8 cellular contexts compared by ENCODE assay signal in genomic region chr6:170552765-170553685, GRCh38. TPM values are rescaled to one million over a fixed set of nuclear protein-coding genes. Genes with fewer than 3 reads are reported as not detected.
DNase-seq lines count a peak whose midpoint lies in the region; ATAC-seq and TF ChIP-seq lines count a peak whose summit lies in the region.

Gene PSMB1, minus strand, starts transcription at chr6:170553307. Its CDS starts 65 bp downstream, at chr6:170553242.

- peak within 1 kb of the TSS; percentile 86 for H3K9ac ChIP-seq in mucosa of stomach (ENCODE audit: low read length)

- no peaks in the 10 kb centered on the region for H3K27me3 Mint-ChIP-seq in activated T-cell treated with anti-CD3 and anti-CD28 coated beads, Interleukin-2, amount 50 U/mL, for 24 hours

- peaks cover 52% of the 10 kb centered on the region for H3K4me1 Mint-ChIP-seq in activated T-cell treated with anti-CD3 and anti-CD28 coated beads, Interleukin-2, amount 50 U/mL, for 24 hours (ENCODE audit: low read depth)

- H3K4me1 ChIP-seq in mucosa of stomach (ENCODE audit: control insufficient read depth, insufficient read depth, low read length), result peaks cover 10% of the 10 kb centered on the region

- no peaks in the 10 kb centered on the region for H3K9me3 ChIP-seq in mucosa of stomach (ENCODE audit: control insufficient read depth, low read length)

- DNase-seq in DMS153 treated with DMSO at 0.1 percent for 48 hours (lab: John Stamatoyannopoulos, UW; ENCODE audit: unreplicated experiment), result peak; percentile 73
- peak; percentile 83 for DNase-seq in Jurkat, Clone E6-1 (ENCODE audit: low read depth, low spot score)
- DNase-seq in activated T-cell treated with anti-CD3 and anti-CD28 coated beads, Interleukin-2, amount 50 U/mL, for 24 hours, result peak; percentile 87
- peak; percentile 68 to 69 for DNase-seq in stimulated activated CD8-positive, alpha-beta memory T cell treated with anti-CD3 and anti-CD28 coated beads, Interleukin-7, amount 100 ng/mL, for 1 hour (ENCODE audit: low read depth in 2 of 2)

- H3K4me3 ChIP-seq in Jurkat, Clone E6-1 (ENCODE audit: low read length), result peak within 1 kb of the TSS; percentile 96
- H3K4me3 ChIP-seq in mucosa of stomach (ENCODE audit: low read length), result peak within 1 kb of the TSS; percentile 79

- H3K4me3 Mint-ChIP-seq in activated T-cell treated with anti-CD3 and anti-CD28 coated beads, Interleukin-2, amount 50 U/mL, for 24 hours, result no peak within 1 kb of the TSS

- H3K36me3 ChIP-seq in mucosa of stomach (ENCODE audit: control insufficient read depth, insufficient read depth, low read length), result no peaks in the 10 kb centered on the region

- H3K27me3 ChIP-seq in mucosa of stomach (ENCODE audit: control insufficient read depth, insufficient read depth, low read length), result no peaks in the 10 kb centered on the region

- peaks cover 43% of the 10 kb centered on the region for H3K36me3 Mint-ChIP-seq in activated T-cell treated with anti-CD3 and anti-CD28 coated beads, Interleukin-2, amount 50 U/mL, for 24 hours (ENCODE audit: low read depth)

- ATAC-seq in GM21619 (IDR thresholded peaks at IDR 0.05; ENCODE audit: unreplicated experiment) (peak; percentile 59), esophagus mucosa (peak; percentile 71)

- no peak within 1 kb of the TSS for H3K27ac Mint-ChIP-seq in activated T-cell treated with anti-CD3 and anti-CD28 coated beads, Interleukin-2, amount 50 U/mL, for 24 hours

- H3K9me3 Mint-ChIP-seq in activated T-cell treated with anti-CD3 and anti-CD28 coated beads, Interleukin-2, amount 50 U/mL, for 24 hours, result no peaks in the 10 kb centered on the region

TF ChIP-seq in PFSK-1, 5 proteins besides CTCF, POLR2A, EP300 and RAD21:
- TF ChIP-seq FOXP2 (optimal IDR thresholded peaks at IDR 0.05; ENCODE audit: borderline replicate concordance, extremely low read depth, extremely low read length, insufficient read depth) (peak; percentile 58), SIN3A (IDR thresholded peaks at IDR 0.05; ENCODE audit: borderline replicate concordance, insufficient read depth, low read length) (peak; percentile 89; the same call in 1 of the 2 replicates), TAF1 (IDR thresholded peaks at IDR 0.05; ENCODE audit: borderline replicate concordance, insufficient read depth, low read length) (peak; percentile 95), REST (IDR thresholded peaks at IDR 0.05; ENCODE audit: insufficient read depth in 1 of 2, low read depth in 2 of 2, low read length in 2 of 2) (peak in 1 of 2 experiments; percentile 34; a peak in 1 of 4 replicates), POLR2AphosphoS5 (IDR thresholded peaks at IDR 0.05; ENCODE audit: low read depth, low read length) (peak; percentile 97)

RNA-seq across cellular contexts. Expression of gene PSMB1, which starts in this region (rescaled TPM):
- polyA plus RNA-seq in Jurkat, Clone E6-1 (2012; ENCODE audit: insufficient read depth, insufficient read length), result 445 TPM
- 281 TPM for polyA plus RNA-seq in PFSK-1 (2012; ENCODE audit: insufficient read length, low read depth)
- total RNA-seq in esophagus mucosa, result 117 TPM

Comparison
In these comparisons a context has a peak if more than half of its experiments do, and no peak if none do; other contexts are left out.
1. Peak in every context shown above with its lines: DNase-seq, ATAC-seq and H3K4me3 ChIP-seq.